ENCODE assay signal across 22 cellular contexts in the genomic region with DNA sequence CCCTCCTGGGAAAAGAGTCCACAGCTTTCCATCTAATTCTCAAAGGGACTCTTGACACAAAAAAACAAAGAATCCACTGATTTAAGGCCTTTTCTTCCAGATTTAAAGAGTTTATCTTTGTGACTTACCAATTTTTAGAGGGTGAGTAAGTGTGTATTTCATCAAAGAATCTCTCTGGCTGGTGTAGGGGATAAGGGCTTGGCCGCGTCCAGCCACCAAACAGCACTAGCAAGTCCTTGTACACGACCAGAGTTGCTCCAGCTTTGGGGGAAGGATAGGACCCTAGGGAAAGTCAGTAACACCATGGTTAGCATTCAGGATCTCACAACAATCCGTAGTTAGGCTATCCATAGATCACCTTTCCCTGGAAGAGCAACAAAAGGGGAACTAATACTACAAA. TPM values are rescaled to one million over a fixed set of nuclear protein-coding genes. Genes with fewer than 3 reads are reported as not detected.
A peak's percentile ranks its signal among the peaks of the same experiment; 100 is the strongest.
DNase-seq lines count a peak whose midpoint lies in the region; ATAC-seq and TF ChIP-seq lines count a peak whose summit lies in the region.
"Had no signal": no experiment of that assay in that cellular context is flagged by ENCODE, and none has a peak within 500 bp of the region (broad histone marks: within the 10 kb centered on the region; RNA-seq: fewer than 3 reads in every experiment).

No MANE protein-coding gene starts in this region.

- TF ChIP-seq CTCF in endodermal cell (conservative IDR thresholded peaks at IDR 0.05) (no peak), lower leg skin (IDR thresholded peaks at IDR 0.05) (no peak)

- H3K36me3 Mint-ChIP-seq in activated naive CD4-positive, alpha-beta T cell treated with anti-CD3 and anti-CD28 coated beads, Interleukin-2, amount 50 U/mL, for 72 hours: no peaks in the 10 kb centered on the region
- peaks cover 29% of the 10 kb centered on the region for H3K36me3 Mint-ChIP-seq in endodermal cell (ENCODE audit: low read depth)
- peaks cover 15 to 23% of the 10 kb centered on the region in 2 donors for H3K36me3 Mint-ChIP-seq in stimulated activated naive B cell treated with anti-CD40 and anti-IgM and Interleukin-4, amounts not matched to agents 10 μg/mL and 1 μg/mL and 100 μg/mL, for 72 hours

- peak overlapping the region; percentile 45 to 60 for H3K27ac Mint-ChIP-seq in activated naive CD4-positive, alpha-beta T cell treated with anti-CD3 and anti-CD28 coated beads, Interleukin-2, amount 50 U/mL, for 72 hours
- peak overlapping the region; percentile 70 for H3K27ac Mint-ChIP-seq in endodermal cell
- peak overlapping the region; percentile 79 for H3K27ac Mint-ChIP-seq in stimulated activated naive B cell treated with anti-CD40 and anti-IgM and Interleukin-4, amounts not matched to agents 10 μg/mL and 1 μg/mL and 100 μg/mL, for 72 hours

- H3K27me3 ChIP-seq in endodermal cell (ENCODE audit: control insufficient read depth, insufficient read depth, low read length, poor library complexity, severe bottlenecking): no peaks in the 10 kb centered on the region
- H3K27me3 ChIP-seq: MG63, SJSA1 had no signal

- H3K36me3 ChIP-seq in SK-N-MC (ENCODE audit: insufficient read depth, low read length) (peaks cover 26% of the 10 kb centered on the region), endodermal cell (ENCODE audit: control insufficient read depth, insufficient read depth, low read length) (peaks cover 47% of the 10 kb centered on the region)

- H3K9ac ChIP-seq in SK-N-MC (ENCODE audit: insufficient read length): no peak overlapping the region
- H3K9ac ChIP-seq in endodermal cell (ENCODE audit: extremely low read depth, low read length, poor library complexity, severe bottlenecking): no peak overlapping the region

- H3K27ac ChIP-seq in SK-N-MC (peak overlapping the region; percentile 28; the same call in 1 of the 2 replicates), endodermal cell (ENCODE audit: low read depth, low read length) (no peak overlapping the region)
- H3K27ac ChIP-seq: SJSA1 had no signal

- H3K4me1 Mint-ChIP-seq in endodermal cell: no peaks in the 10 kb centered on the region
- H3K4me1 Mint-ChIP-seq in stimulated activated naive B cell treated with anti-CD40 and anti-IgM and Interleukin-4, amounts not matched to agents 10 μg/mL and 1 μg/mL and 100 μg/mL, for 72 hours: peaks cover 0 to 4% of the 10 kb centered on the region in 2 donors

- WGBS in endodermal cell (ENCODE audit: insufficient coverage in 1 of 2, insufficient read length in 1 of 2), 2 experiments: 90 to 96% methylated on average over 1 to 4 of the region's 4 CpGs
- 82 to 86% methylated on average over 4 of the region's 4 CpGs for WGBS in lower leg skin, 2 donors

- H3K9me3 Mint-ChIP-seq in activated naive CD4-positive, alpha-beta T cell treated with anti-CD3 and anti-CD28 coated beads, Interleukin-2, amount 50 U/mL, for 72 hours: no peaks in the 10 kb centered on the region
- H3K9me3 Mint-ChIP-seq in endodermal cell: no peaks in the 10 kb centered on the region
- H3K9me3 Mint-ChIP-seq in stimulated activated naive B cell treated with anti-CD40 and anti-IgM and Interleukin-4, amounts not matched to agents 10 μg/mL and 1 μg/mL and 100 μg/mL, for 72 hours: no peaks in the 10 kb centered on the region

- H3K4me3 Mint-ChIP-seq in endodermal cell: no peak overlapping the region
- no peak overlapping the region for H3K4me3 Mint-ChIP-seq in stimulated activated naive B cell treated with anti-CD40 and anti-IgM and Interleukin-4, amounts not matched to agents 10 μg/mL and 1 μg/mL and 100 μg/mL, for 72 hours

- H3K4me1 ChIP-seq in endodermal cell (ENCODE audit: control insufficient read depth, insufficient read depth, low read length): no peaks in the 10 kb centered on the region

- no peak overlapping the region for H3K4me3 ChIP-seq in SK-N-MC
- no peak overlapping the region for H3K4me3 ChIP-seq in endodermal cell (ENCODE audit: low read length)
- H3K4me3 ChIP-seq in lower leg skin (ENCODE audit: low read depth, poor library complexity, severe bottlenecking): no peak overlapping the region
- H3K4me3 ChIP-seq: K562, MG63, SJSA1 had no signal

- intact Hi-C loops in lower leg skin (cut with DNase I; ENCODE audit: low total_unique reads): no loop called here

- no peak for DNase-seq in activated naive CD4-positive, alpha-beta T cell treated with anti-CD3 and anti-CD28 coated beads, Interleukin-2, amount 50 U/mL, for 72 hours (ENCODE audit: low spot score in 2 of 2)
- no peak for DNase-seq in activated naive CD4-positive, alpha-beta T cell treated with Interleukin-2 at 50 U/mL for 16 hours
- no peak for DNase-seq in SK-N-MC (ENCODE audit: low read depth, low spot score)
- DNase-seq in endodermal cell: no peak
- DNase-seq in stimulated activated naive B cell treated with anti-CD40 and anti-IgM and Interleukin-4, amounts not matched to agents 10 μg/mL and 1 μg/mL and 100 μg/mL, for 72 hours: no peak
- DNase-seq in lower leg skin (ENCODE audit: low spot score in 2 of 2): no peak
- no peak for DNase-seq in middle frontal gyrus (ENCODE audit: extremely low spot score, low spot score)
- DNase-seq: 8988T, AML-193, C1 segment of cervical spinal cord, DMS53, GDM1, H7, MG63, NCI-H1417, NCI-H1694 treated with DMSO at 0.1 percent for 48 hours, NCI-H446, NCI-H526, OCI-M1 had no signal

- no peak for ATAC-seq in activated naive CD4-positive, alpha-beta T cell treated with anti-CD3 and anti-CD28 coated beads, Interleukin-2, amount 50 U/mL, for 72 hours
- no peak for ATAC-seq in stimulated activated naive B cell treated with anti-CD40 and anti-IgM and Interleukin-4, amounts not matched to agents 10 μg/mL and 1 μg/mL and 100 μg/mL, for 72 hours (replicated peaks)
- ATAC-seq: Right ventricle myocardium inferior had no signal

- H3K9me3 ChIP-seq in SK-N-MC (ENCODE audit: low read depth, low read length): no peaks in the 10 kb centered on the region
- no peaks in the 10 kb centered on the region for H3K9me3 ChIP-seq in endodermal cell (ENCODE audit: control insufficient read depth, low read length)
- H3K9me3 ChIP-seq: MG63, SJSA1 had no signal

- H3K27me3 Mint-ChIP-seq in endodermal cell (ENCODE audit: insufficient read depth): no peaks in the 10 kb centered on the region
- H3K27me3 Mint-ChIP-seq in stimulated activated naive B cell treated with anti-CD40 and anti-IgM and Interleukin-4, amounts not matched to agents 10 μg/mL and 1 μg/mL and 100 μg/mL, for 72 hours: no peaks in the 10 kb centered on the region

- TF ChIP-seq POLR2A in lower leg skin (IDR thresholded peaks at IDR 0.05): no peak

RNA-seq across cellular contexts. Expression of a gene that starts 19.5 kb away (rescaled TPM):
- 1 to 10 TPM; 3.0 to 4.2 TPM for total RNA-seq in activated naive CD4-positive, alpha-beta T cell treated with anti-CD3 and anti-CD28 coated beads, Interleukin-2, amount 50 U/mL, for 72 hours
- total RNA-seq in endodermal cell (10 to 100 TPM in 1 of 2 donors, 1 to 10 TPM in 1; 9.6 to 10.3 TPM), lower leg skin (10 to 100 TPM in 2 of 4 donors, 1 to 10 TPM in 2; 6.0 to 17.2 (median 10.4) TPM)
- polyA plus RNA-seq in endodermal cell (2013, experiment 1 of 2): 7.5 TPM
- 6.0 TPM for polyA plus RNA-seq in endodermal cell (2013, experiment 2 of 2)

RNA-seq across cellular contexts. Expression of a gene that starts 44.0 kb away (rescaled TPM):
- 10 to 100 TPM in 1 of 2 donors, 1 to 10 TPM in 1; 8.4 to 10.1 TPM for total RNA-seq in activated naive CD4-positive, alpha-beta T cell treated with anti-CD3 and anti-CD28 coated beads, Interleukin-2, amount 50 U/mL, for 72 hours
- 10 to 100 TPM; 14.8 to 17.5 TPM for total RNA-seq in endodermal cell
- 10.2 TPM for polyA plus RNA-seq in endodermal cell (2013, experiment 1 of 2)
- 10.8 TPM for polyA plus RNA-seq in endodermal cell (2013, experiment 2 of 2)
- 10 to 100 TPM; 45.7 to 63.1 (median 48.5) TPM for total RNA-seq in lower leg skin
